Comparison of ENCODE assay signal across 1 cellular context in genomic region chr15:81196576-81197254, GRCh38.
TF ChIP-seq lines count a peak whose summit lies in the region.

TSS of gene IL16 (plus strand) at chr15:81196879. CDS start at chr15:81225400, 28,521 bp downstream.

TF ChIP-seq in GM12878, 131 proteins besides CTCF, POLR2A, EP300 and RAD21:
- no peak for TF ChIP-seq ZBTB40 (IDR thresholded peaks at IDR 0.05; ENCODE audit: borderline replicate concordance)
- TF ChIP-seq USF1 (IDR thresholded peaks at IDR 0.05; ENCODE audit: borderline replicate concordance, extremely low read length, insufficient read depth, low read depth, low read length), result no peak
- TF ChIP-seq HDAC6 (IDR thresholded peaks at IDR 0.05; ENCODE audit: unreplicated experiment), result no peak
- TF ChIP-seq SMC3 (IDR thresholded peaks at IDR 0.05; ENCODE audit: borderline replicate concordance, low read length), result no peak
